ENCODE assay signal across 8 cellular contexts in genomic region chr1:54199765-54200518, GRCh38.
DNase-seq lines count a peak whose midpoint lies in the region; ATAC-seq lines count a peak whose summit lies in the region.

CYB5RL (minus strand) TSS chr1:54200030; CDS start chr1:54195616, 4,414 bp downstream.
MRPL37 (plus strand) TSS chr1:54200167; CDS start chr1:54200244, 77 bp downstream.

- H3K4me1 Mint-ChIP-seq in central memory CD8-positive, alpha-beta T cell: peaks cover 36% of the 10 kb centered on the region

- DNase-seq in AG20443 (ENCODE audit: low spot score) (peak; percentile 98), NCI-H446 (lab: John Stamatoyannopoulos, UW) (peak; percentile 94 to 97), islet precursor cell (peak; percentile 98)
- DNase-seq in activated CD4-positive, CD25-positive, alpha-beta regulatory T cell treated with anti-CD3 and anti-CD28 coated beads, Interleukin-2, amount 50 U/mL, for 16 hours (ENCODE audit: low read depth, low spot score): peak; percentile 86
- DNase-seq in central memory CD8-positive, alpha-beta T cell (ENCODE audit: low spot score in 2 of 2): peak; percentile 70 to 81
- DNase-seq in stimulated activated CD4-positive, alpha-beta T cell treated with anti-CD3 and anti-CD28 coated beads, Interleukin-12 subunit alpha, Interleukin-12 subunit beta, amount 100 ng/mL, for 4 hours: peak; percentile 82

- H3K9me3 Mint-ChIP-seq in central memory CD8-positive, alpha-beta T cell: no peaks in the 10 kb centered on the region

- peak within 1 kb of the TSS; percentile 92 for H3K27ac Mint-ChIP-seq in central memory CD8-positive, alpha-beta T cell (ENCODE audit: low read depth)

- ATAC-seq in GM19043 (IDR thresholded peaks at IDR 0.05; ENCODE audit: low read depth, unreplicated experiment) (peak; percentile 96), HG03354 (IDR thresholded peaks at IDR 0.05; ENCODE audit: poor library complexity, severe bottlenecking, unreplicated experiment) (peak; percentile 96)
- peak; percentile 98 for ATAC-seq in central memory CD8-positive, alpha-beta T cell (replicated peaks; ENCODE audit: extremely low read depth, poor library complexity, severe bottlenecking)

- peaks cover 19% of the 10 kb centered on the region for H3K36me3 Mint-ChIP-seq in central memory CD8-positive, alpha-beta T cell (ENCODE audit: insufficient read depth)

- H3K27me3 Mint-ChIP-seq in central memory CD8-positive, alpha-beta T cell: no peaks in the 10 kb centered on the region

- peak within 1 kb of the TSS; percentile 93 for H3K4me3 Mint-ChIP-seq in central memory CD8-positive, alpha-beta T cell

Comparison
In these comparisons a context has a peak if more than half of its experiments do, and no peak if none do; other contexts are left out.
1. Peak in every context shown above with its lines: DNase-seq and ATAC-seq.